In genomic region chr12:101361455-101361854, GRCh38 we compare ENCODE assay signal across 35 cellular contexts.
"Had no signal": no experiment of that assay in that cellular context is flagged by ENCODE, and none has a peak within 500 bp of the region (broad histone marks: within the 10 kb centered on the region; RNA-seq: fewer than 3 reads in every experiment).

No MANE protein-coding gene starts in this region.

- H3K9me3 ChIP-seq: MG63 had no signal

- DNase-seq: Karpas-422, Kasumi-1, MG63, MM.1S, MV-4-11, NCI-H1048, NCI-H1092, NCI-H1105, NCI-H1105 treated with DMSO at 0.1 percent for 48 hours, NCI-H1417, NCI-H1417 treated with DMSO at 0.1 percent for 48 hours, NCI-H1436, NCI-H1436 treated with DMSO at 0.1 percent for 48 hours, NCI-H146, NCI-H1694, NCI-H1694 treated with DMSO at 0.1 percent for 48 hours, NCI-H187, NCI-H187 treated with DMSO at 0.1 percent for 48 hours, NCI-H1930, NCI-H2029, NCI-H2029 treated with DMSO at 0.1 percent for 48 hours, NCI-H2081, NCI-H2081 treated with DMSO at 0.1 percent for 48 hours, NCI-H2107, NCI-H2171, NCI-H2171 treated with DMSO at 0.1 percent for 48 hours, NCI-H2227 treated with DMSO at 0.1 percent for 48 hours, NCI-H226, NCI-H345, NCI-H446, NCI-H446 treated with DMSO at 0.1 percent for 48 hours, NCI-H510A, NCI-H510A treated with DMSO at 0.1 percent for 48 hours, NCI-H524, NCI-H524 treated with DMSO at 0.1 percent for 48 hours had no signal

- H3K4me3 ChIP-seq: MG63 had no signal
